21 cellular contexts compared by ENCODE assay signal in the genomic region with DNA sequence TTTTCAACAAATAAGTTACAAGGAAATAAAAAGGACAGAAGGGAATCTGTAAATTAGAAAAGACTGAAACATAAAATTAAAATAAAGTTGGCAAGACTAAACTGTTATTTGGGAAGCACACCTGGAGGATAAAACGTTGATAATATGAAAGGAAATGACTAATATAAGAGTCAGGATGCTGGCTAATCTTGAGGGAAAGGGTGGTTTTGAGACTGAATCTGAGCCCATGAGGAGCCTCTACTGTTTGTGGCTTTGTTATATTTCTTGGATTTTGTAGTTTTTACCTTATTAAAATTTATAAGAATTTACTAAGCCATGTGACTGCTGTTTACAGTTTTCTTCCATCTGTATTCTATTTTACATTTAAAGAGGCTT.
"Had no signal": no experiment of that assay in that cellular context is flagged by ENCODE, and none has a peak within 500 bp of the region (broad histone marks: within the 10 kb centered on the region; RNA-seq: fewer than 3 reads in every experiment).

No MANE protein-coding gene starts in this region.

- H3K27ac ChIP-seq: parathyroid adenoma, tibial artery had no signal

- H3K36me3 ChIP-seq: tibial artery had no signal

- H3K27me3 ChIP-seq: tibial artery had no signal

- H3K9ac ChIP-seq: parathyroid adenoma had no signal

- ATAC-seq: activated CD8-positive, alpha-beta memory T cell treated with anti-CD3 and anti-CD28 coated beads, Interleukin-2, amount 10 ng/mL, durations not matched to agents 7 days and 5 days; activated naive CD8-positive, alpha-beta T cell treated with anti-CD3 and anti-CD28 coated beads, Interleukin-2, amount 50 U/mL, for 24 hours; left colon; mucosa of descending colon; right cardiac atrium had no signal

- H3K9me3 ChIP-seq: mucosa of descending colon, tibial artery had no signal

- FAIRE-seq: islet of Langerhans had no signal

- DNase-seq: activated CD4-positive, alpha-beta memory T cell treated with anti-CD3 and anti-CD28 coated beads, Interleukin-2, amount 10 ng/mL, durations not matched to agents 7 days and 5 days; activated CD4-positive, alpha-beta T cell treated with anti-CD3 and anti-CD28 coated beads, Interleukin-2, amount 10 ng/mL, durations not matched to agents 24 days and 14 days; activated CD8-positive, alpha-beta memory T cell treated with anti-CD3 and anti-CD28 coated beads, Interleukin-2, amount 10 ng/mL, durations not matched to agents 7 days and 5 days; activated effector memory CD4-positive, alpha-beta T cell treated with anti-CD3 and anti-CD28 coated beads, Interleukin-2, amount 50 U/mL, for 16 hours; activated naive CD4-positive, alpha-beta T cell treated with anti-CD3 and anti-CD28 coated beads, Interleukin-2, amount 10 ng/mL, durations not matched to agents 7 days and 5 days; activated naive CD8-positive, alpha-beta T cell treated with anti-CD3 and anti-CD28 coated beads, Interleukin-2, amount 50 U/mL, for 24 hours; activated T-cell treated with anti-CD3 and anti-CD28 coated beads for 4 hours; central memory CD4-positive, alpha-beta T cell; effector memory CD4-positive, alpha-beta T cell; glutamatergic neuron; hippocampal formation; left colon; mesenchymal stem cell; mucosa of descending colon; nephron progenitor cell; nucleus accumbens; right cardiac atrium; stimulated activated CD4-positive, alpha-beta T cell treated with anti-CD3 and anti-CD28 coated beads, Interleukin-1b, Interleukin-23, amount 100 ng/mL, for 48 hours; tibial artery had no signal

- H3K4me1 ChIP-seq: parathyroid adenoma, tibial artery had no signal

- H2AFZ ChIP-seq: parathyroid adenoma had no signal

- H3K79me2 ChIP-seq: parathyroid adenoma had no signal

- H3K4me3 ChIP-seq: mucosa of descending colon, tibial artery had no signal
